Comparison of ENCODE assay signal across 25 cellular contexts in the genomic region with DNA sequence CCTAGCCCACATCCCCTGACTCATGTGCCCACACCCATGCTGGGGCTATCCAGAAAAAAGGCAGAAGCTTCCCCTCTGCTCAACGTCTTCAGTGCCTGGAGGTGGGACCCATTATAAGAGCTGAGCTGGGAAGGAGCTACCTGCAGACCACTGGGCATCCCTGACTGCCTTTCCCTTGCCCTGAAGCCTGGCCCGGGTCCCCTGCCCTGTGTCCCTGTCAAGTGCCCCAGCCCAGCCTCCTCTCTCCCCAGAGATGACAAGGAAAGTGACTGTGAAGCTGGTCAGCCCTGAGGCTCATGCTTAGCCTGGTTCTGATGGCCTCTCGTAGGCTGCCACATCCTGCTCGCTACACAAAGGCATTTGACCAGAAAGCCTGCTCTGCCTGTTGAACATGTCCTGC.
"Had no signal": no experiment of that assay in that cellular context is flagged by ENCODE, and none has a peak within 500 bp of the region (broad histone marks: within the 10 kb centered on the region; RNA-seq: fewer than 3 reads in every experiment).

No MANE protein-coding gene starts in this region.

- H3K9me3 ChIP-seq: heart left ventricle, left lung, lower lobe of right lung, neutrophil, right atrium auricular region, right lobe of liver, tibial nerve, upper lobe of left lung had no signal

- H2AFZ ChIP-seq: parathyroid adenoma had no signal

- H3K4me3 Mint-ChIP-seq: immature natural killer cell; naive thymus-derived CD8-positive, alpha-beta T cell; nephron; neural crest cell; stimulated activated effector memory CD8-positive, alpha-beta T cell treated with anti-CD3 and anti-CD28 coated beads, Interleukin-12 subunit alpha, Interleukin-12 subunit beta, amount 100 ng/mL, for 72 hours; stimulated activated naive CD8-positive, alpha-beta T cell treated with anti-CD3 and anti-CD28 coated beads, Interleukin-15, Interleukin-2, amounts not matched to agents 100 ng/mL and 50 ng/mL, for 24 hours had no signal

- H3K36me3 ChIP-seq: neutrophil, right lobe of liver had no signal

- H3K9me3 Mint-ChIP-seq: immature natural killer cell; naive thymus-derived CD8-positive, alpha-beta T cell; nephron; neural crest cell; stimulated activated effector memory CD8-positive, alpha-beta T cell treated with anti-CD3 and anti-CD28 coated beads, Interleukin-12 subunit alpha, Interleukin-12 subunit beta, amount 100 ng/mL, for 72 hours; stimulated activated naive CD8-positive, alpha-beta T cell treated with anti-CD3 and anti-CD28 coated beads, Interleukin-15, Interleukin-2, amounts not matched to agents 100 ng/mL and 50 ng/mL, for 24 hours had no signal

- H3K27me3 Mint-ChIP-seq: progenitor cell of endocrine pancreas; stimulated activated naive CD8-positive, alpha-beta T cell treated with anti-CD3 and anti-CD28 coated beads, Interleukin-15, Interleukin-2, amounts not matched to agents 100 ng/mL and 50 ng/mL, for 24 hours had no signal

- H3K27me3 ChIP-seq: heart left ventricle, left lung, neutrophil, right atrium auricular region, right lobe of liver, tibial nerve, upper lobe of left lung had no signal

- H3K4me1 Mint-ChIP-seq: immature natural killer cell; naive thymus-derived CD8-positive, alpha-beta T cell; neural crest cell; stimulated activated effector memory CD8-positive, alpha-beta T cell treated with anti-CD3 and anti-CD28 coated beads, Interleukin-12 subunit alpha, Interleukin-12 subunit beta, amount 100 ng/mL, for 72 hours had no signal

- H3K4me1 ChIP-seq: left lung, lower lobe of right lung, parathyroid adenoma, right atrium auricular region, right lobe of liver, tibial nerve, upper lobe of left lung had no signal

- H3K9ac ChIP-seq: parathyroid adenoma had no signal

- H3K27ac Mint-ChIP-seq: immature natural killer cell; naive thymus-derived CD8-positive, alpha-beta T cell; nephron; progenitor cell of endocrine pancreas; stimulated activated effector memory CD8-positive, alpha-beta T cell treated with anti-CD3 and anti-CD28 coated beads, Interleukin-12 subunit alpha, Interleukin-12 subunit beta, amount 100 ng/mL, for 72 hours; stimulated activated naive CD8-positive, alpha-beta T cell treated with anti-CD3 and anti-CD28 coated beads, Interleukin-15, Interleukin-2, amounts not matched to agents 100 ng/mL and 50 ng/mL, for 24 hours had no signal

- H3K27ac ChIP-seq: left lung, lower lobe of right lung, neutrophil, parathyroid adenoma, right atrium auricular region, right lobe of liver, skin epidermis, upper lobe of left lung had no signal

- H3K4me3 ChIP-seq: heart left ventricle, left lung, lower lobe of right lung, right atrium auricular region, right lobe of liver, skin epidermis, tibial nerve, upper lobe of left lung had no signal

- DNase-seq: heart left ventricle; hypothalamus; immature natural killer cell; kidney; left lung; lower lobe of right lung; mammary epithelial cell; mesenchymal stem cell; naive thymus-derived CD8-positive, alpha-beta T cell; occipital lobe; right lobe of liver; stimulated activated CD4-positive, alpha-beta T cell treated with anti-CD3 and anti-CD28 coated beads, Interleukin-4, amount 100 ng/mL, for 24 hours; stimulated activated naive CD4-positive, alpha-beta T cell; substantia nigra had no signal

- H3K36me3 Mint-ChIP-seq: immature natural killer cell; naive thymus-derived CD8-positive, alpha-beta T cell; stimulated activated effector memory CD8-positive, alpha-beta T cell treated with anti-CD3 and anti-CD28 coated beads, Interleukin-12 subunit alpha, Interleukin-12 subunit beta, amount 100 ng/mL, for 72 hours had no signal
